34 cellular contexts compared by ENCODE assay signal in genomic region chr2:142561656-142562055, GRCh38.
"Had no signal": no experiment of that assay in that cellular context is flagged by ENCODE, and none has a peak within 500 bp of the region (broad histone marks: within the 10 kb centered on the region; RNA-seq: fewer than 3 reads in every experiment).

No MANE protein-coding gene starts in this region.

- H3K27ac ChIP-seq: body of pancreas, breast epithelium, cardiac muscle cell, epithelial cell of prostate, esophagus squamous epithelium, gastroesophageal sphincter, heart right ventricle, VCaP had no signal

- H3K36me3 Mint-ChIP-seq: activated naive CD8-positive, alpha-beta T cell; WTC11 had no signal

- ATAC-seq: activated CD8-positive, alpha-beta T cell treated with anti-CD3 and anti-CD28 coated beads for 36 hours; activated T-cell treated with anti-CD3 and anti-CD28 coated beads, Interleukin-2, amount 50 U/mL, for 4 hours; activated T-helper 17 cell treated with anti-CD3 and anti-CD28 coated beads, Interleukin-2, amount 50 U/mL, for 72 hours; body of pancreas; gastroesophageal sphincter; heart right ventricle; WTC11 had no signal

- H3K4me1 Mint-ChIP-seq: activated CD4-positive, alpha-beta T cell treated with anti-CD3 and anti-CD28 coated beads, Interleukin-2, amount 10 ng/mL, durations not matched to agents 7 days and 5 days; activated T-helper 17 cell treated with anti-CD3 and anti-CD28 coated beads, Interleukin-2, amount 50 U/mL, for 72 hours had no signal

- H3K4me3 Mint-ChIP-seq: activated CD4-positive, alpha-beta T cell treated with anti-CD3 and anti-CD28 coated beads, Interleukin-2, amount 10 ng/mL, durations not matched to agents 7 days and 5 days; activated CD8-positive, alpha-beta T cell treated with anti-CD3 and anti-CD28 coated beads for 36 hours; activated naive CD8-positive, alpha-beta T cell; activated T-cell treated with anti-CD3 and anti-CD28 coated beads, Interleukin-2, amount 50 U/mL, for 4 hours; activated T-helper 17 cell treated with anti-CD3 and anti-CD28 coated beads, Interleukin-2, amount 50 U/mL, for 72 hours; WTC11 had no signal

- H3K27me3 Mint-ChIP-seq: activated CD4-positive, alpha-beta T cell treated with anti-CD3 and anti-CD28 coated beads, Interleukin-2, amount 10 ng/mL, durations not matched to agents 7 days and 5 days; activated CD8-positive, alpha-beta T cell treated with anti-CD3 and anti-CD28 coated beads for 36 hours; activated naive CD8-positive, alpha-beta T cell; activated T-helper 17 cell treated with anti-CD3 and anti-CD28 coated beads, Interleukin-2, amount 50 U/mL, for 72 hours had no signal

- H3K27me3 ChIP-seq: body of pancreas, breast epithelium, cardiac muscle cell, esophagus squamous epithelium, gastroesophageal sphincter, heart right ventricle had no signal

- H3K27ac Mint-ChIP-seq: activated CD4-positive, alpha-beta T cell treated with anti-CD3 and anti-CD28 coated beads, Interleukin-2, amount 10 ng/mL, durations not matched to agents 7 days and 5 days; activated CD8-positive, alpha-beta T cell treated with anti-CD3 and anti-CD28 coated beads for 36 hours; activated naive CD8-positive, alpha-beta T cell; activated T-helper 17 cell treated with anti-CD3 and anti-CD28 coated beads, Interleukin-2, amount 50 U/mL, for 72 hours; WTC11 had no signal

- H3K9me3 ChIP-seq: body of pancreas, esophagus squamous epithelium, gastroesophageal sphincter, heart right ventricle had no signal

- FAIRE-seq: colon, endometrium, endothelial cell of umbilical vein, TTC549 had no signal

- H3K4me1 ChIP-seq: body of pancreas, breast epithelium, esophagus squamous epithelium, gastroesophageal sphincter, heart right ventricle had no signal

- H3K4me3 ChIP-seq: body of pancreas, breast epithelium, cardiac muscle cell, esophagus squamous epithelium, gastroesophageal sphincter, heart right ventricle had no signal

- DNase-seq: activated CD4-positive, alpha-beta T cell treated with anti-CD3 and anti-CD28 coated beads for 1 hour; activated CD4-positive, alpha-beta T cell treated with anti-CD3 and anti-CD28 coated beads for 4 hours; activated CD4-positive, alpha-beta T cell treated with anti-CD3 and anti-CD28 coated beads, Interleukin-2, amount 10 ng/mL, durations not matched to agents 7 days and 5 days; activated CD4-positive, alpha-beta T cell treated with anti-CD3 and anti-CD28 coated beads, Interleukin-2, amount 50 U/mL, for 4 hours; activated CD8-positive, alpha-beta memory T cell treated with anti-CD3 and anti-CD28 coated beads for 24 hours; activated CD8-positive, alpha-beta T cell treated with anti-CD3 and anti-CD28 coated beads for 36 hours; activated effector memory CD4-positive, alpha-beta T cell treated with Interleukin-2 at 50 U/mL for 16 hours; activated gamma-delta T cell treated with Interleukin-2 at 50 U/mL for 16 hours; activated naive CD4-positive, alpha-beta T cell treated with anti-CD3 and anti-CD28 coated beads, Interleukin-2, amount 50 U/mL, for 16 hours; activated naive CD4-positive, alpha-beta T cell treated with Interleukin-2 at 50 U/mL for 16 hours; activated T-cell treated with anti-CD3 and anti-CD28 coated beads, Interleukin-2, amount 50 U/mL, for 4 hours; amniotic stem cell; anterior cingulate cortex; body of pancreas; central memory CD4-positive, alpha-beta T cell; cortex of kidney; dermis blood vessel endothelial cell; effector CD4-positive, alpha-beta T cell; esophagus squamous epithelium; foreskin melanocyte; heart right ventricle; T-helper 2 cell had no signal

- H3K36me3 ChIP-seq: breast epithelium, cardiac muscle cell, esophagus squamous epithelium, gastroesophageal sphincter, heart right ventricle had no signal

- H3K9me3 Mint-ChIP-seq: activated CD4-positive, alpha-beta T cell treated with anti-CD3 and anti-CD28 coated beads, Interleukin-2, amount 10 ng/mL, durations not matched to agents 7 days and 5 days; activated CD8-positive, alpha-beta T cell treated with anti-CD3 and anti-CD28 coated beads for 36 hours; activated T-cell treated with anti-CD3 and anti-CD28 coated beads, Interleukin-2, amount 50 U/mL, for 4 hours; WTC11 had no signal
